8 cellular contexts compared by ENCODE assay signal in genomic region chr3:32664630-32665075, GRCh38. TPM values are rescaled to one million over a fixed set of nuclear protein-coding genes. Genes with fewer than 3 reads are reported as not detected.
DNase-seq lines count a peak whose midpoint lies in the region; ATAC-seq and TF ChIP-seq lines count a peak whose summit lies in the region.
"Not testable (repeated sequence)": the region's sequence is repeated elsewhere in the genome, so short reads cannot be mapped to it uniquely, and the experiment has no call there.

No MANE protein-coding gene starts in this region.

- H3K36me3 Mint-ChIP-seq in chondrocyte (ENCODE audit: low read depth); natural killer cell: not testable (repeated sequence)

- not testable (repeated sequence) for H3K4me1 Mint-ChIP-seq in chondrocyte (ENCODE audit: low read depth); natural killer cell

- not testable (repeated sequence) for H3K9me3 Mint-ChIP-seq in chondrocyte (ENCODE audit: low read depth); natural killer cell

- intact Hi-C loops in left ventricle myocardium inferior (cut with micrococcal nuclease) = not testable (repeated sequence)
- intact Hi-C loops in natural killer cell (cut with micrococcal nuclease) = loop anchor here (10.0 kb wide), 2 partner anchors 370 to 490 kb away; no protein-coding TSS in a partner anchor
- intact Hi-C loops in upper lobe of right lung (cut with DNase I) = loop anchor here (5.0 kb wide), 1 partner anchor 147 kb away; no protein-coding TSS in a partner anchor

- not testable (repeated sequence) for H3K4me3 ChIP-seq in left ventricle myocardium inferior, upper lobe of right lung

- not testable (repeated sequence) for H3K27me3 ChIP-seq in left ventricle myocardium inferior (ENCODE audit: low read depth); upper lobe of right lung

- not testable (repeated sequence) for H3K27ac Mint-ChIP-seq in chondrocyte (ENCODE audit: unreplicated experiment); natural killer cell

- H3K9me3 ChIP-seq in left ventricle myocardium inferior (replicated peaks); upper lobe of right lung: not testable (repeated sequence)

- DNase-seq in DMS53 (lab: John Stamatoyannopoulos, UW) = peak; percentile 46
- DNase-seq in NCI-H2227 treated with DMSO at 0.1 percent for 48 hours (lab: John Stamatoyannopoulos, UW) = peak; percentile 8
- peak; percentile 63 for DNase-seq in SW480 (ENCODE audit: low spot score)
- not testable (repeated sequence) for DNase-seq in chondrocyte (ENCODE audit: low spot score); natural killer cell; upper lobe of right lung
- peak; percentile 20 for DNase-seq in left ventricle myocardium inferior

- not testable (repeated sequence) for H3K4me1 ChIP-seq in left ventricle myocardium inferior, upper lobe of right lung

- not testable (repeated sequence) for H3K4me3 Mint-ChIP-seq in chondrocyte (ENCODE audit: unreplicated experiment); natural killer cell

- TF ChIP-seq CTCF in chondrocyte (IDR thresholded peaks at IDR 0.05) (peak; percentile 85), left ventricle myocardium inferior (IDR thresholded peaks at IDR 0.05; ENCODE audit: borderline replicate concordance) (peak; percentile 62), natural killer cell (IDR thresholded peaks at IDR 0.05) (peak; percentile 59), upper lobe of right lung (IDR thresholded peaks at IDR 0.05) (peak; percentile 56)

- not testable (repeated sequence) for H3K36me3 ChIP-seq in left ventricle myocardium inferior, upper lobe of right lung

- not testable (repeated sequence) for H3K27me3 Mint-ChIP-seq in chondrocyte (ENCODE audit: low read depth); natural killer cell (ENCODE audit: low read depth in 2 of 2)

- ATAC-seq in HG03432 (IDR thresholded peaks at IDR 0.05; ENCODE audit: unreplicated experiment) (peak; percentile 58), natural killer cell (peak; percentile 58 to 65 (median 64)), upper lobe of right lung (peak; percentile 74)

- not testable (repeated sequence) for H3K27ac ChIP-seq in left ventricle myocardium inferior (replicated peaks); upper lobe of right lung

RNA-seq across cellular contexts. Expression of gene CNOT10, which starts 20.3 kb away (rescaled TPM):
- total RNA-seq in chondrocyte (43.6 to 58.0 TPM (median 49.1 TPM) in 3 replicates), left ventricle myocardium inferior (14.6 TPM), natural killer cell (10 to 100 TPM; 47.1 to 54.3 (median 53.8) TPM), upper lobe of right lung (30.1 TPM)
